13 cellular contexts compared by ENCODE assay signal in genomic region chr7:50641442-50642405, GRCh38.
DNase-seq lines count a peak whose midpoint lies in the region; FAIRE-seq lines count a peak whose summit lies in the region.
"Had no signal": no experiment of that assay in that cellular context is flagged by ENCODE, and none has a peak within 500 bp of the region (broad histone marks: within the 10 kb centered on the region; RNA-seq: fewer than 3 reads in every experiment).

No MANE protein-coding gene starts in this region.

- H3K27ac ChIP-seq in CD8-positive, alpha-beta memory T cell (ENCODE audit: low read depth, low read length): no peak overlapping the region
- H3K27ac ChIP-seq: parathyroid adenoma had no signal

- FAIRE-seq in frontal cortex (lab: Jason Lieb, UNC): no peak

- POLR2A ChIA-PET in CD8-positive, alpha-beta memory T cell (lab: Charles Lee): no interaction called here

- H3K4me3 Mint-ChIP-seq in CD8-positive, alpha-beta memory T cell: no peak overlapping the region

- peak; percentile 53 for DNase-seq in COLO668 (lab: John Stamatoyannopoulos, UW; ENCODE audit: unreplicated experiment)
- peak; percentile 33 for DNase-seq in M059J (ENCODE audit: low read depth)
- peak; percentile 45 to 60 for DNase-seq in frontal cortex (ENCODE audit: low spot score in 2 of 2)
- DNase-seq in myocyte (ENCODE audit: low read depth): peak; percentile 93
- DNase-seq in NCI-H2107 (lab: John Stamatoyannopoulos, UW): no peak
- DNase-seq in LoVo (ENCODE audit: low spot score): no peak
- no peak for DNase-seq in GM03348 (ENCODE audit: low spot score)
- DNase-seq in CD8-positive, alpha-beta memory T cell: no peak
- DNase-seq: activated CD4-positive, CD25-positive, alpha-beta regulatory T cell; activated naive CD4-positive, alpha-beta T cell; effector memory CD4-positive, alpha-beta T cell; OCI-M1 had no signal

- H3K27me3 ChIP-seq in CD8-positive, alpha-beta memory T cell (ENCODE audit: insufficient read depth, low read length, poor library complexity, severe bottlenecking): no peaks in the 10 kb centered on the region

- H3K4me1 ChIP-seq in CD8-positive, alpha-beta memory T cell (ENCODE audit: insufficient read depth, low read length): no peaks in the 10 kb centered on the region

- H3K36me3 Mint-ChIP-seq in CD8-positive, alpha-beta memory T cell: no peaks in the 10 kb centered on the region

- H3K36me3 ChIP-seq in CD8-positive, alpha-beta memory T cell (ENCODE audit: insufficient read depth, low read length): no peaks in the 10 kb centered on the region

- no peaks in the 10 kb centered on the region for H3K9me3 Mint-ChIP-seq in CD8-positive, alpha-beta memory T cell

- CTCF ChIA-PET in CD8-positive, alpha-beta memory T cell (lab: Charles Lee): interaction anchor here (1.0 to 1.3 kb wide), 3 partner anchors 9 to 46 kb away, joined by 3 to 10 read pairs (median 4); no protein-coding TSS in a partner anchor

- H3K27me3 Mint-ChIP-seq in CD8-positive, alpha-beta memory T cell: peaks cover 0 to under 1% of the 10 kb centered on the region in 2 donors

- no peak overlapping the region for H3K27ac Mint-ChIP-seq in CD8-positive, alpha-beta memory T cell

- peaks cover 2 to 6% (median 6%) of the 10 kb centered on the region in 3 donors for H3K4me1 Mint-ChIP-seq in CD8-positive, alpha-beta memory T cell

- no peaks in the 10 kb centered on the region for H3K9me3 ChIP-seq in CD8-positive, alpha-beta memory T cell (ENCODE audit: low read length)

- H3K4me3 ChIP-seq in CD8-positive, alpha-beta memory T cell (ENCODE audit: low read length): no peak overlapping the region

Comparison
In these comparisons a context has a peak if more than half of its experiments do, and no peak if none do; other contexts are left out.
1. DNase-seq: peak in COLO668 (single experiment), M059J (single experiment), frontal cortex (2 of 2) and myocyte (single experiment); none in NCI-H2107 (single experiment), LoVo (single experiment), GM03348 (single experiment) and CD8-positive, alpha-beta memory T cell (0 of 5).